Comparison of ENCODE assay signal across 13 cellular contexts in the genomic region with DNA sequence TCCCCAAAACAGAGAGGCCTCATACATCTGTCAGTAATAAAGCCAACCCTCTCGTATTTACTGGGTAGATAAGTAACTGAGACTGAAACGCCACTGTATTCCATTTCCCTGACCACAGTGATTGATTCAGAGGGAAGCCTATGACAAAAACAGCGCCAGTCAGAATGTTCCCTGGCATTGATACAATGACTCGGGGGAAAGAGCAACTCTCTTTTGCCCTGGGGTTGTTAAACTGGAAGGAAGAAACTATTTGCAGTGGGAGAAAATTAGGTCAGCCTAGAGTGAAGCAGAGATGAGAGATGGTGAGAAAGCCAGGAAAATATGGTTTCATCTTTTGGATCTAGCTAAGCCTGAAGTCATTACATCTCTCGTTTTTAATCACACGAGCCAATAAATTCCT. TPM values are rescaled to one million over a fixed set of nuclear protein-coding genes. Genes with fewer than 3 reads are reported as not detected.
A peak's percentile ranks its signal among the peaks of the same experiment; 100 is the strongest.
DNase-seq lines count a peak whose midpoint lies in the region; ATAC-seq, FAIRE-seq and TF ChIP-seq lines count a peak whose summit lies in the region.
"Had no signal": no experiment of that assay in that cellular context is flagged by ENCODE, and none has a peak within 500 bp of the region (broad histone marks: within the 10 kb centered on the region; RNA-seq: fewer than 3 reads in every experiment).

No MANE protein-coding gene starts in this region.

- H3K4me3 ChIP-seq in AG09309 (ENCODE audit: control insufficient read depth, low read depth, low read length) (no peak overlapping the region), psoas muscle (no peak overlapping the region)
- H3K4me3 ChIP-seq: uterus had no signal

- WGBS in psoas muscle, 3 donors: 22 to 41% (median 26%) methylated on average over 6 of the region's 6 CpGs

- DNase-seq in AG09309 (ENCODE audit: low read depth): peak; percentile 65
- DNase-seq in T1000 (lab: John Stamatoyannopoulos, UW): peak; percentile 12
- peak; percentile 29 for DNase-seq in foreskin melanocyte
- DNase-seq in psoas muscle: no peak
- DNase-seq in frontal cortex (ENCODE audit: low spot score in 2 of 2): no peak
- no peak for DNase-seq in NCI-H748 (lab: John Stamatoyannopoulos, UW; ENCODE audit: unreplicated experiment)
- DNase-seq in OCI-M2 (lab: John Stamatoyannopoulos, UW; ENCODE audit: unreplicated experiment): no peak
- DNase-seq: activated CD4-positive, alpha-beta T cell treated with anti-CD3 and anti-CD28 coated beads, Interleukin-2, amount 50 U/mL, for 4 hours; activated effector memory CD4-positive, alpha-beta T cell treated with Interleukin-2 at 50 U/mL for 16 hours; stimulated activated CD4-positive, alpha-beta T cell treated with anti-CD3 and anti-CD28 coated beads, Interleukin-12 subunit alpha, Interleukin-12 subunit beta, amount 100 ng/mL, for 4 hours; T-helper 17 cell; uterus had no signal

- H3K4me1 ChIP-seq in psoas muscle: no peaks in the 10 kb centered on the region

- TF ChIP-seq CTCF in AG09309 (IDR thresholded peaks at IDR 0.05; ENCODE audit: control insufficient read depth, insufficient read depth, low read depth, low read length, missing control alignments): no peak
- TF ChIP-seq CTCF in psoas muscle (IDR thresholded peaks at IDR 0.05): no peak

- H3K27me3 ChIP-seq in psoas muscle (ENCODE audit: insufficient read depth in 3 of 3, low read length in 2 of 3): no peaks in the 10 kb centered on the region
- H3K27me3 ChIP-seq: uterus had no signal

- intact Hi-C loops in psoas muscle (cut with DNase I): no loop called here

- H3K36me3 ChIP-seq in psoas muscle (ENCODE audit: insufficient read depth in 1 of 2, low read depth in 1 of 2): no peaks in the 10 kb centered on the region
- H3K36me3 ChIP-seq: uterus had no signal

- H3K27ac ChIP-seq in psoas muscle: peak overlapping the region; percentile 30

- no peaks in the 10 kb centered on the region for H3K9me3 ChIP-seq in psoas muscle
- H3K9me3 ChIP-seq: uterus had no signal

- ATAC-seq in psoas muscle (peak in 3 of 4 donors; percentile 24 to 27 (median 26)), HG02759 (IDR thresholded peaks at IDR 0.05; ENCODE audit: unreplicated experiment) (no peak)
- ATAC-seq: T-helper 17 cell had no signal

- no peak for FAIRE-seq in frontal cortex (lab: Jason Lieb, UNC)

RNA-seq across cellular contexts. Expression of gene RBFOX2, which starts 48.6 kb away (rescaled TPM):
- total RNA-seq in psoas muscle (10 to 100 TPM; 28.4 to 50.4 (median 36.8) TPM), frontal cortex (390 TPM)
- polyA plus RNA-seq in psoas muscle: 10 to 100 TPM in 2 of 3 donors, 1 to 10 TPM in 1; 7.7 to 20.5 (median 10.4) TPM

Comparison
In these comparisons a context has a peak if more than half of its experiments do, and no peak if none do; other contexts are left out.
1. DNase-seq: peak in AG09309 (single experiment), T1000 (single experiment) and foreskin melanocyte (single experiment); none in psoas muscle (0 of 2), frontal cortex (0 of 2), NCI-H748 (single experiment) and OCI-M2 (single experiment).